ENCODE assay signal across 26 cellular contexts in genomic region chr9:97543568-97543967, GRCh38. TPM values are rescaled to one million over a fixed set of nuclear protein-coding genes. Genes with fewer than 3 reads are reported as not detected.
DNase-seq lines count a peak whose midpoint lies in the region; ATAC-seq, FAIRE-seq and TF ChIP-seq lines count a peak whose summit lies in the region.
"Had no signal": no experiment of that assay in that cellular context is flagged by ENCODE, and none has a peak within 500 bp of the region (broad histone marks: within the 10 kb centered on the region; RNA-seq: fewer than 3 reads in every experiment).

No MANE protein-coding gene starts in this region.

- no peak for TF ChIP-seq POLR2A in thyroid gland (IDR thresholded peaks at IDR 0.05)

- H3K27me3 Mint-ChIP-seq in WTC11 (ENCODE audit: low read depth) = no peaks in the 10 kb centered on the region

- FAIRE-seq in RCC 7860 (lab: Jason Lieb, UNC) = no peak
- FAIRE-seq: GM12892 had no signal

- no peaks in the 10 kb centered on the region for H3K9me3 ChIP-seq in thyroid gland
- H3K9me3 ChIP-seq: neutrophil, SJSA1, thoracic aorta had no signal

- WGBS in thyroid gland, 2 donors = 83 to 92% methylated on average over 1 of the region's 1 CpG

- no peak for TF ChIP-seq RAD21 in Ishikawa (IDR thresholded peaks at IDR 0.05; ENCODE audit: low read depth)

- no peaks in the 10 kb centered on the region for H3K36me3 Mint-ChIP-seq in WTC11
- H3K36me3 Mint-ChIP-seq: brain, memory B cell had no signal

- peak; percentile 8 for DNase-seq in COR-L47 (lab: John Stamatoyannopoulos, UW)
- peak; percentile 20 for DNase-seq in RCC 7860 (ENCODE audit: low spot score)
- DNase-seq in thyroid gland = no peak
- no peak for DNase-seq in SKM-1 (lab: John Stamatoyannopoulos, UW; ENCODE audit: unreplicated experiment)
- DNase-seq in WTC11 (ENCODE audit: low spot score) = no peak
- DNase-seq in activated naive CD4-positive, alpha-beta T cell (lab: John Stamatoyannopoulos, UW) = no peak
- DNase-seq: activated effector memory CD4-positive, alpha-beta T cell treated with Interleukin-2 at 50 U/mL for 16 hours; CD4-positive, alpha-beta T cell; DND-41; effector memory CD4-positive, alpha-beta T cell; left cardiac atrium; NCI-H1436 treated with DMSO at 0.1 percent for 48 hours; NCI-H526 treated with DMSO at 0.1 percent for 48 hours; retina; stimulated activated naive CD4-positive, alpha-beta T cell treated with Interleukin-2 at 50 U/mL for 16 hours had no signal

- H3K4me1 Mint-ChIP-seq in WTC11 = peaks cover 13% of the 10 kb centered on the region
- H3K4me1 Mint-ChIP-seq: brain, memory B cell had no signal

- peaks cover 3 to 10% of the 10 kb centered on the region in 2 donors for H3K4me1 ChIP-seq in thyroid gland
- H3K4me1 ChIP-seq: SJSA1 had no signal

- intact Hi-C loops in thyroid gland (cut with DNase I) = no loop called here

- H3K27me3 ChIP-seq in thyroid gland = no peaks in the 10 kb centered on the region
- H3K27me3 ChIP-seq: neutrophil, SJSA1 had no signal

- H3K9me3 Mint-ChIP-seq in WTC11 = no peaks in the 10 kb centered on the region
- H3K9me3 Mint-ChIP-seq: CD4-positive, alpha-beta T cell; memory B cell; T-helper 1 cell treated with Interleukin-12 subunit alpha and Interleukin-12 subunit beta and Interleukin-4 antibody, amounts not matched to agents 30 μg/mL and 1 μg/mL, for 36 hours had no signal

- H3K27ac Mint-ChIP-seq in WTC11 = no peak overlapping the region
- H3K27ac Mint-ChIP-seq: brain; CD4-positive, alpha-beta T cell; memory B cell; T-helper 1 cell treated with Interleukin-12 subunit alpha and Interleukin-12 subunit beta and Interleukin-4 antibody, amounts not matched to agents 30 μg/mL and 1 μg/mL, for 36 hours had no signal

- no peak overlapping the region for H3K4me3 Mint-ChIP-seq in WTC11
- H3K4me3 Mint-ChIP-seq: brain; CD4-positive, alpha-beta T cell; memory B cell; T-helper 1 cell treated with Interleukin-12 subunit alpha and Interleukin-12 subunit beta and Interleukin-4 antibody, amounts not matched to agents 30 μg/mL and 1 μg/mL, for 36 hours had no signal

- H3K27ac ChIP-seq in thyroid gland = no peak overlapping the region
- H3K27ac ChIP-seq: neutrophil, SJSA1, thoracic aorta, VCaP had no signal

- H3K4me3 ChIP-seq in thyroid gland (replicated peaks in 1 of 3) = no peak overlapping the region
- H3K4me3 ChIP-seq: SJSA1, smooth muscle cell, thoracic aorta had no signal

- peak; percentile 62; the same call in 1 of the 2 replicates for TF ChIP-seq EP300 in Ishikawa (IDR thresholded peaks at IDR 0.05; ENCODE audit: borderline replicate concordance)

- CTCF ChIA-PET in WTC11 (lab: Charles Lee) = interaction anchor here (0.9 kb wide), 1 partner anchor 42 kb away, joined by 4 read pairs; the partner anchor contains the start of gene TMOD1

- POLR2A ChIA-PET in WTC11 (lab: Charles Lee) = no interaction called here

- TF ChIP-seq CTCF in thyroid gland (IDR thresholded peaks at IDR 0.05) = no peak
- no peak for TF ChIP-seq CTCF in WTC11 (IDR thresholded peaks at IDR 0.05)

- H3K36me3 ChIP-seq in thyroid gland = no peaks in the 10 kb centered on the region
- H3K36me3 ChIP-seq: neutrophil, SJSA1 had no signal

- ATAC-seq in esophagus mucosa (peak; percentile 77), WTC11 (no peak)
- ATAC-seq: left cardiac atrium had no signal

TF ChIP-seq in Ishikawa, 13 proteins besides CTCF, POLR2A, EP300 and RAD21:
- TF ChIP-seq CEBPB (IDR thresholded peaks at IDR 0.05) (peak; percentile 94), NFIC (IDR thresholded peaks at IDR 0.05) (no peak)

TF ChIP-seq in WTC11, 78 proteins besides CTCF, POLR2A, EP300 and RAD21:
- TF ChIP-seq TEAD1 (CRISPR knock-in tag; IDR thresholded peaks at IDR 0.05) (no peak), SMAD4 (CRISPR knock-in tag; IDR thresholded peaks at IDR 0.05) (no peak), HMGXB4 (CRISPR knock-in tag; IDR thresholded peaks at IDR 0.05) (no peak), PREB (CRISPR knock-in tag; IDR thresholded peaks at IDR 0.05; ENCODE audit: borderline replicate concordance) (no peak), ZNF138 (CRISPR knock-in tag; conservative IDR thresholded peaks at IDR 0.05) (no peak), IRF1 (CRISPR knock-in tag; IDR thresholded peaks at IDR 0.05) (no peak), GRHL2 (CRISPR knock-in tag; IDR thresholded peaks at IDR 0.05; ENCODE audit: insufficient replicate concordance, severe bottlenecking) (no peak), ATF6 (CRISPR knock-in tag; IDR thresholded peaks at IDR 0.05) (no peak)

RNA-seq across cellular contexts. Expression of gene TMOD1, which starts 42.1 kb away (rescaled TPM):
- total RNA-seq in esophagus mucosa (0.60 TPM), thyroid gland (10 to 100 TPM; 33.4 to 38.6 (median 37.0) TPM), WTC11 (2021) (1.0 to 1.6 TPM (median 1.4 TPM) in 3 replicates)
- total RNA-seq: SJSA1 had no signal

Comparison
In these comparisons a context has a peak if more than half of its experiments do, and no peak if none do; other contexts are left out.
1. DNase-seq: peak in COR-L47 (single experiment) and RCC 7860 (single experiment); none in thyroid gland (0 of 2), SKM-1 (single experiment), WTC11 (single experiment) and activated naive CD4-positive, alpha-beta T cell (0 of 4).
2. RNA of gene TMOD1, which starts 42.1 kb away (total RNA-seq): 33.4 to 38.6 TPM in thyroid gland; 1.0 to 1.6 TPM in WTC11 and 0.60 TPM in esophagus mucosa (single experiment); every median in the first group is over 10 times any median in the second.